ENCODE assay signal across 10 cellular contexts in genomic region chr17:9432121-9432866, GRCh38.
DNase-seq lines count a peak whose midpoint lies in the region; ATAC-seq and FAIRE-seq lines count a peak whose summit lies in the region.
"Had no signal": no experiment of that assay in that cellular context is flagged by ENCODE, and none has a peak within 500 bp of the region (broad histone marks: within the 10 kb centered on the region; RNA-seq: fewer than 3 reads in every experiment).

No MANE protein-coding gene starts in this region.

- no peak for DNase-seq in left ventricle myocardium superior
- DNase-seq in Right ventricle myocardium superior = no peak
- DNase-seq in A172 (ENCODE audit: low spot score) = no peak
- DNase-seq in DMS79 treated with DMSO at 0.1 percent for 48 hours (lab: John Stamatoyannopoulos, UW) = no peak
- DNase-seq in stimulated activated CD8-positive, alpha-beta memory T cell treated with anti-CD3 and anti-CD28 coated beads, Interleukin-4, amount 100 ng/mL, for 48 hours = no peak
- no peak for DNase-seq in activated effector memory CD4-positive, alpha-beta T cell treated with Interleukin-2 at 50 U/mL for 16 hours
- DNase-seq: activated CD4-positive, alpha-beta memory T cell treated with anti-CD3 and anti-CD28 coated beads, Interleukin-2, amount 10 ng/mL, durations not matched to agents 7 days and 5 days; NCI-H187 treated with DMSO at 0.1 percent for 48 hours had no signal

- peaks cover 11 to 31% (median 21%) of the 10 kb centered on the region in 3 donors for H3K4me1 Mint-ChIP-seq in IgD-negative memory B cell

- H3K36me3 Mint-ChIP-seq in IgD-negative memory B cell = peaks cover 16% of the 10 kb centered on the region

- intact Hi-C loops in left ventricle myocardium superior (cut with micrococcal nuclease) (no loop called here), Right ventricle myocardium superior (cut with DNase I) (no loop called here)

- H3K27me3 Mint-ChIP-seq in IgD-negative memory B cell = peaks cover 2% of the 10 kb centered on the region
- H3K27me3 Mint-ChIP-seq: activated CD4-positive, alpha-beta memory T cell treated with anti-CD3 and anti-CD28 coated beads, Interleukin-2, amount 10 ng/mL, durations not matched to agents 7 days and 5 days had no signal

- ATAC-seq in left ventricle myocardium superior = peak; percentile 43
- no peak for ATAC-seq in Right ventricle myocardium superior (ENCODE audit: poor library complexity)

- peak overlapping the region in 2 of 4 donors; percentile 18 to 29 for H3K4me3 Mint-ChIP-seq in IgD-negative memory B cell
- H3K4me3 Mint-ChIP-seq: activated CD4-positive, alpha-beta memory T cell treated with anti-CD3 and anti-CD28 coated beads, Interleukin-2, amount 10 ng/mL, durations not matched to agents 7 days and 5 days had no signal

- FAIRE-seq in islet of Langerhans (lab: Jason Lieb, UNC) = peak; percentile 13

- H3K27ac Mint-ChIP-seq in IgD-negative memory B cell = peak overlapping the region in 2 of 3 donors; percentile 48 to 64
- H3K27ac Mint-ChIP-seq: activated CD4-positive, alpha-beta memory T cell treated with anti-CD3 and anti-CD28 coated beads, Interleukin-2, amount 10 ng/mL, durations not matched to agents 7 days and 5 days had no signal

- peaks cover 0 to 2% (median 0%) of the 10 kb centered on the region in 3 donors for H3K9me3 Mint-ChIP-seq in IgD-negative memory B cell
- H3K9me3 Mint-ChIP-seq: activated CD4-positive, alpha-beta memory T cell treated with anti-CD3 and anti-CD28 coated beads, Interleukin-2, amount 10 ng/mL, durations not matched to agents 7 days and 5 days had no signal
